Comparison of ENCODE assay signal across 10 cellular contexts in the genomic region with DNA sequence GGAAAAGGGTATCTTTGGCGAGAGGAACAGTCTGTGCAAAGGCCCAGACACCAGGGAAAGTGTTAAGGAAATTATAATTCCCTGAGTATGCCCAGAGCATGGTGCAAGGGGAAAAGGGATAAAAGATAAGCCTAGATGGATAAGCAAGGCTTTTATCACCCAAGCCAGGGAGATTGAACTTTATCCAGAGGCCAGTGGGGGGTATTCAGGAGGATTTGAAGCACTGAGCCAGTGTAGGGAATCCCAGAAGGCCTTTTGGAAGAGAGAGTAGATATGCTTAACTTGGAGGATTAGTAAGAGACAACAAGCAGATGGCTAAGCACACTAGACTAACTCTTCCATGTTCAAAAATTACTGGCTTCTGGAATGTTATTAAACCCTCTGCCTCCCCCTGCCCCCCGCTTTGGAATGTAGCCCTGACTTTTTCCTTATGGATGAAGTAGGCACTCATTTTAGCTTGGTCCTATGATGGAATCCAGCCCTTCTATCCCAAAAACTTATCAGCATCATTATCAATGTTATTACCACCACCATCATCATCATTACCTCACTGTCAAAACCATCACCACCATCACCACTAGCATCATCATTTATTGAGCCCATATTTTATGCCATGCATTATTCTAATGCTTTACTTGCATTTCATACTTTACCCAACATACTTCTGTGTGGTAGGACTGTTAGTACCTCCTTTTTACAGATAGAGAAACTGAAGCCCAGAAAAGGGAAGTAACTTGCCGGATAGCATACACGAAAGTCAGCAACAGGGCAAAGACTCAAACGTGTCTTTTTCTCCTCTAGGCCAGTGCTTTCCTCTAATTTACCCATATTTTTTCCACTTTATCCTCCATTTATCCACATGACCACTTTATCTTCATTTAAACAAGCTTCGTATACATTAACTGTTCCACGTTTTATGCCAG.
DNase-seq lines count a peak whose midpoint lies in the region; ATAC-seq lines count a peak whose summit lies in the region.
"Had no signal": no experiment of that assay in that cellular context is flagged by ENCODE, and none has a peak within 500 bp of the region (broad histone marks: within the 10 kb centered on the region; RNA-seq: fewer than 3 reads in every experiment).

No MANE protein-coding gene starts in this region.

- no peak overlapping the region for H3K4me2 ChIP-seq in GM23248 (ENCODE audit: unreplicated experiment)

- H3K27me3 Mint-ChIP-seq in naive thymus-derived CD8-positive, alpha-beta T cell: no peaks in the 10 kb centered on the region

- ATAC-seq in GM18907 (IDR thresholded peaks at IDR 0.05; ENCODE audit: unreplicated experiment) (peak; percentile 68), HG03469 (IDR thresholded peaks at IDR 0.05; ENCODE audit: unreplicated experiment) (peak; percentile 55), HG02840 (IDR thresholded peaks at IDR 0.05; ENCODE audit: low FRiP score, unreplicated experiment) (no peak)
- ATAC-seq in naive thymus-derived CD8-positive, alpha-beta T cell: no peak
- ATAC-seq: CD8-positive, alpha-beta T cell; sciatic nerve had no signal

- WGBS in GM23248 (ENCODE audit: low coverage in 1 of 2, low lambda C conversion rate in 2 of 2, missing lambda C conversion rate in 2 of 2), 2 experiments: 79 to 86% methylated on average over 7 of the region's 7 CpGs

- DNase-seq in GM23248 (no peak), epithelial cell of prostate (ENCODE audit: low read depth, low spot score) (no peak), NCI-H187 (lab: John Stamatoyannopoulos, UW) (no peak)
- DNase-seq in naive thymus-derived CD8-positive, alpha-beta T cell: no peak
- DNase-seq in activated CD4-positive, alpha-beta T cell treated with anti-CD3 and anti-CD28 coated beads for 4 hours: no peak
- DNase-seq: CD8-positive, alpha-beta T cell had no signal

- no peaks in the 10 kb centered on the region for H3K9me3 ChIP-seq in GM23248 (ENCODE audit: low read depth)

- peaks cover 15% of the 10 kb centered on the region for H3F3A ChIP-seq in GM23248 (ENCODE audit: insufficient read depth)

- no peaks in the 10 kb centered on the region for H3K9me3 Mint-ChIP-seq in naive thymus-derived CD8-positive, alpha-beta T cell
- H3K9me3 Mint-ChIP-seq: CD8-positive, alpha-beta T cell had no signal

- H3K27ac ChIP-seq in GM23248: 0 out of 2 replicates have a peak overlapping the region, but pooled peaks have one; percentile 38
- peak overlapping the region; percentile 37 for H3K27ac ChIP-seq in epithelial cell of prostate

- POLR2A ChIA-PET in naive thymus-derived CD8-positive, alpha-beta T cell (lab: Charles Lee): no interaction called here

- no peaks in the 10 kb centered on the region for H3K79me2 ChIP-seq in GM23248 (ENCODE audit: insufficient read depth)

- H4K20me1 ChIP-seq in GM23248 (ENCODE audit: insufficient read depth): no peaks in the 10 kb centered on the region

- peaks cover 23% of the 10 kb centered on the region for H3K4me1 ChIP-seq in GM23248 (ENCODE audit: insufficient read depth)

- no peak overlapping the region for H3K9ac ChIP-seq in GM23248

- no peak overlapping the region for H3K4me3 Mint-ChIP-seq in naive thymus-derived CD8-positive, alpha-beta T cell
- H3K4me3 Mint-ChIP-seq: CD8-positive, alpha-beta T cell had no signal

- H2AFZ ChIP-seq in GM23248: no peak overlapping the region

- no peaks in the 10 kb centered on the region for H3K27me3 ChIP-seq in GM23248 (replicated peaks; ENCODE audit: insufficient read depth)

- H3K4me1 Mint-ChIP-seq in naive thymus-derived CD8-positive, alpha-beta T cell: peaks cover 0 to 1% (median 0%) of the 10 kb centered on the region in 4 donors

- no peak overlapping the region for H3K27ac Mint-ChIP-seq in naive thymus-derived CD8-positive, alpha-beta T cell
- H3K27ac Mint-ChIP-seq: CD8-positive, alpha-beta T cell had no signal

- peaks cover 39% of the 10 kb centered on the region for H3K36me3 ChIP-seq in GM23248 (ENCODE audit: low read depth)

- no peak overlapping the region for H3K4me3 ChIP-seq in GM23248

- in situ Hi-C loops in GM23248 (cut with MboI): no loop called here

- H3K9me2 ChIP-seq in GM23248 (ENCODE audit: insufficient read depth): no peaks in the 10 kb centered on the region

- H3K36me3 Mint-ChIP-seq in naive thymus-derived CD8-positive, alpha-beta T cell: peaks cover 0 to 15% (median 2%) of the 10 kb centered on the region in 3 donors

Comparison
In these comparisons a context has a peak if more than half of its experiments do, and no peak if none do; other contexts are left out.
1. ATAC-seq: peak in GM18907 (single experiment) and HG03469 (single experiment); none in naive thymus-derived CD8-positive, alpha-beta T cell (0 of 2) and HG02840 (single experiment).